In the genomic region with DNA sequence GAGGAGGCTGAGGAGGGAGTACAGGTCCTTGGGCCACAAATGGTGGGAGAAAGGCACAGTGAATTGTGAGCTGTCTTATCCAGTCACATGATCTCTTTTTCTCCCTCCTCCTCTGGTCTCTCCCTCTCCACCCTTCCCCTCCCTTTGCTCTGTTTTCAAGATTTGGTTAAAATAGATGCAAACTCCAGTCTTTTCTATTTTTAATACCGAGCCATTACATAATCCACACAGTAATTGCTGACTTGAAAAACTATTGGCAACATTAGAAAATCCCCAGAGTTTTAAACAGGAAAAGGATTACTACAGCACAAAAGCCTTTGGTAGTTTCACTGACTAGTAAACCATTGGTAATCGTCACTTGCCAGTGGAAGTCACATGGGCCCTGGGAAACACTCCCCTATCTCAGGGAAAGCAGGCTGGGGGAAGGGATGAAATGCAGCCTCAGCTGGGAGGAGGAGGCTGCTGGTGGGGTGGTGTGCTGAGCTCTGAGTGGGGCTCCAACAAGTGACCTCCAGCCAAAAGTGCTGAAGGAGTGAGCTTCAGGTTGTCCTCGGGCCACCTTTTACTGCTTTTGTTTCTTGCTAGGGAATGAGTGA, we compare ENCODE assay signal across 8 cellular contexts. TPM values are rescaled to one million over a fixed set of nuclear protein-coding genes. Genes with fewer than 3 reads are reported as not detected.
A peak's percentile ranks its signal among the peaks of the same experiment; 100 is the strongest.
DNase-seq lines count a peak whose midpoint lies in the region; ATAC-seq and TF ChIP-seq lines count a peak whose summit lies in the region.

No MANE protein-coding gene starts in this region.

- H3K36me3 ChIP-seq in esophagus squamous epithelium (peaks cover 0 to 4% (median 0%) of the 10 kb centered on the region in 3 donors), muscle layer of colon (ENCODE audit: insufficient read depth, low read length) (no peaks in the 10 kb centered on the region)

- no peaks in the 10 kb centered on the region for H3K27me3 ChIP-seq in esophagus squamous epithelium
- no peaks in the 10 kb centered on the region for H3K27me3 ChIP-seq in muscle layer of colon (ENCODE audit: control insufficient read depth in 1 of 2, insufficient read depth in 2 of 2, low read length in 2 of 2)

- WGBS in esophagus squamous epithelium, 2 donors = 10 to 31% methylated on average over 3 of the region's 3 CpGs

- peak in 2 of 4 donors; percentile 25 to 49 for TF ChIP-seq POLR2A in esophagus squamous epithelium (IDR thresholded peaks at IDR 0.05)

- no peak overlapping the region for H3K9ac ChIP-seq in muscle layer of colon (ENCODE audit: low read length)

- intact Hi-C loops in esophagus squamous epithelium (cut with DNase I) = no loop called here

- TF ChIP-seq CTCF in esophagus squamous epithelium (IDR thresholded peaks at IDR 0.05) = no peak

- peaks cover 8 to 34% (median 15%) of the 10 kb centered on the region in 3 donors for H3K4me1 ChIP-seq in esophagus squamous epithelium
- H3K4me1 ChIP-seq in muscle layer of colon (ENCODE audit: insufficient read depth, low read length) = peaks cover 27% of the 10 kb centered on the region

- no peak for ATAC-seq in HG03354 (IDR thresholded peaks at IDR 0.05; ENCODE audit: poor library complexity, severe bottlenecking, unreplicated experiment)
- ATAC-seq in HG02870 (IDR thresholded peaks at IDR 0.05; ENCODE audit: unreplicated experiment) = no peak

- H3K4me3 ChIP-seq in esophagus squamous epithelium (no peak overlapping the region), muscle layer of colon (ENCODE audit: low read depth in 1 of 2, low read length in 2 of 2) (no peak overlapping the region)

- peak; percentile 79 for DNase-seq in AG08395 (ENCODE audit: low spot score)
- DNase-seq in NCI-H2227 (lab: John Stamatoyannopoulos, UW; ENCODE audit: unreplicated experiment) = peak; percentile 50
- DNase-seq in esophagus squamous epithelium (lab: John Stamatoyannopoulos, UW) = no peak
- no peak for DNase-seq in activated CD4-positive, alpha-beta T cell treated with anti-CD3 and anti-CD28 coated beads, Interleukin-2, amount 50 U/mL, for 48 hours
- no peak for DNase-seq in SHP77 treated with DMSO at 0.1 percent for 48 hours (lab: John Stamatoyannopoulos, UW)

- H3K27ac ChIP-seq in esophagus squamous epithelium = peak overlapping the region; percentile 67 to 87 (median 84)
- peak overlapping the region; percentile 55 for H3K27ac ChIP-seq in muscle layer of colon (ENCODE audit: low read depth, low read length)

- H3K9me3 ChIP-seq in esophagus squamous epithelium = no peaks in the 10 kb centered on the region
- no peaks in the 10 kb centered on the region for H3K9me3 ChIP-seq in muscle layer of colon (ENCODE audit: low read length)

RNA-seq across cellular contexts. Expression of a gene that starts 57.4 kb away (rescaled TPM):
- 100 to 1,000 TPM in 3 of 4 donors, 10 to 100 TPM in 1; 96.8 to 205 (median 177) TPM for total RNA-seq in esophagus squamous epithelium

Comparison
In these comparisons a context has a peak if more than half of its experiments do, and no peak if none do; other contexts are left out.
1. DNase-seq: peak in AG08395 (single experiment) and NCI-H2227 (single experiment); none in esophagus squamous epithelium (single experiment), activated CD4-positive, alpha-beta T cell treated with anti-CD3 and anti-CD28 coated beads, Interleukin-2, amount 50 U/mL, for 48 hours (0 of 2) and SHP77 treated with DMSO at 0.1 percent for 48 hours (single experiment).